Comparison of ENCODE assay signal across 32 cellular contexts in the genomic region with DNA sequence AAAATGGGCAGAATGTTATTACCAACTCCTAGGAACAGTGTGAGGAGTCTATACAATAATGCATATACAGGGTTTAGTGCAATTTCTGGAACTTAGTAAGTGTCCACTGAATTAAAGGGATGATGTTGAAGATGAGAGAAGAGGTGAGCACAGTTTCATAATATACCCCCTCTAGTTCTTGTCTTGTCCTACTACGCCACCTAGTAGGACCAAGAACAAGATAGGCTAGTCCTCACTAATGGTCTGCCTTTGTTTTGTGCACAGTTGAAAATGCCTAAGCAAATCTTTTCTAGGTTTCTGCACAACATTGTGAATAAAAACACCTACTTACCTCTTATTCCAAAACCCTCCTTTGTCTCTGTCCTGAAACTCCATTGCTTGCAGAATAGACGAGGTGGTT.
DNase-seq lines count a peak whose midpoint lies in the region; ATAC-seq, FAIRE-seq and TF ChIP-seq lines count a peak whose summit lies in the region.
"Had no signal": no experiment of that assay in that cellular context is flagged by ENCODE, and none has a peak within 500 bp of the region (broad histone marks: within the 10 kb centered on the region; RNA-seq: fewer than 3 reads in every experiment).

No MANE protein-coding gene starts in this region.

- H3K79me2 ChIP-seq in H1 (ENCODE audit: control insufficient read depth in 1 of 2, insufficient read depth in 2 of 2, low read length in 2 of 2), result no peaks in the 10 kb centered on the region
- H3K79me2 ChIP-seq: hepatocyte had no signal

- H3K27ac ChIP-seq in 22Rv1, result no peak overlapping the region
- no peak overlapping the region for H3K27ac ChIP-seq in H1 (ENCODE audit: low read depth, low read length)
- H3K27ac ChIP-seq: BLaER1, brain microvascular endothelial cell, gastroesophageal sphincter, GM23248, hepatocyte, prostate gland, tibial nerve had no signal

- H3K4me3 ChIP-seq in H1 (ENCODE audit: extremely low read depth in 1 of 4, insufficient read depth in 2 of 4, low read depth in 3 of 4, low read length in 4 of 4), result no peak overlapping the region
- H3K4me3 ChIP-seq: BLaER1, gastroesophageal sphincter, GM23248, hepatocyte, lung, mucosa of descending colon, prostate gland, tibial nerve had no signal

- no peak for TF ChIP-seq POLR2A in H1 (IDR thresholded peaks at IDR 0.05; ENCODE audit: control extremely low read depth in 1 of 2, low read depth in 2 of 2, low read length in 2 of 2)

- no peaks in the 10 kb centered on the region for H3K79me1 ChIP-seq in H1 (ENCODE audit: low read depth, low read length)

- H3K23ac ChIP-seq in H1 (ENCODE audit: insufficient read length), result no peak overlapping the region

- no peak overlapping the region for H3K14ac ChIP-seq in H1 (ENCODE audit: insufficient read length)

- H3K9me3 ChIP-seq in H1 (ENCODE audit: insufficient read depth in 2 of 2, low read depth in 1 of 2, low read length in 1 of 2), result no peaks in the 10 kb centered on the region
- H3K9me3 ChIP-seq: BLaER1, gastroesophageal sphincter, mucosa of descending colon, prostate gland, tibial nerve had no signal

- H3K56ac ChIP-seq in H1 (replicated peaks; ENCODE audit: insufficient read length, low read depth, low read length), result no peak overlapping the region

- no peak overlapping the region for H2BK5ac ChIP-seq in H1 (ENCODE audit: low read depth, low read length)

- FAIRE-seq in H1 (lab: Jason Lieb, UNC), result peak; percentile 92
- FAIRE-seq: endothelial cell of umbilical vein, HTR-8/SVneo had no signal

- no peak overlapping the region for H3K4ac ChIP-seq in H1 (replicated peaks; ENCODE audit: insufficient read length, low read depth, low read length)

- no peak overlapping the region for H2AFZ ChIP-seq in H1 (ENCODE audit: low read length)
- H2AFZ ChIP-seq: GM23248, hepatocyte had no signal

- no peak overlapping the region for H3K4me2 ChIP-seq in H1 (ENCODE audit: insufficient read depth in 1 of 2, low read depth in 2 of 2, low read length in 2 of 2)
- H3K4me2 ChIP-seq: BLaER1, hepatocyte had no signal

- no peaks in the 10 kb centered on the region for H3K23me2 ChIP-seq in H1 (ENCODE audit: low read depth, low read length)

- no peaks in the 10 kb centered on the region for H4K20me1 ChIP-seq in H1 (replicated peaks in 1 of 2; ENCODE audit: control insufficient read depth in 1 of 2, insufficient read depth in 2 of 2, low read length in 2 of 2)
- H4K20me1 ChIP-seq: BLaER1 had no signal

- no peaks in the 10 kb centered on the region for H3K36me3 ChIP-seq in H1 (ENCODE audit: control insufficient read depth in 2 of 4, insufficient read depth in 4 of 4, low read length in 3 of 4)
- H3K36me3 ChIP-seq: BLaER1, brain microvascular endothelial cell, gastroesophageal sphincter, prostate gland, tibial nerve had no signal

- no peak overlapping the region for H2BK20ac ChIP-seq in H1 (ENCODE audit: low read length)

- POLR2A ChIA-PET in H1 (lab: Charles Lee; ENCODE audit: partially characterized antibody), result no interaction called here

- 89% methylated on average over 2 of the region's 2 CpGs; no CpG with 5 or more reads in 1 of the 2 experiments for WGBS in H1 (ENCODE audit: extremely low coverage in 1 of 2, insufficient coverage in 1 of 2, insufficient read length in 1 of 2, insufficient replicate concordance in 2 of 2, low coverage in 1 of 2, low lambda C conversion rate in 2 of 2, missing lambda C conversion rate in 1 of 2), 2 experiments

- H2BK15ac ChIP-seq in H1 (ENCODE audit: low read length), result no peak overlapping the region

- TF ChIP-seq CTCF in 22Rv1 (IDR thresholded peaks at IDR 0.05), result peak; percentile 36
- TF ChIP-seq CTCF in H1 (IDR thresholded peaks at IDR 0.05; ENCODE audit: control extremely low read depth in 1 of 3, insufficient read depth in 1 of 3, low read depth in 1 of 3, low read length in 3 of 3), result peak in 2 of 3 experiments; percentile 15 to 41; a peak in 2 of 4 replicates

- no peak overlapping the region for H4K5ac ChIP-seq in H1 (ENCODE audit: insufficient read length, low read depth, low read length)

- no peak for TF ChIP-seq EP300 in H1 (IDR thresholded peaks at IDR 0.05; ENCODE audit: borderline replicate concordance in 1 of 2, low read depth in 2 of 2, low read length in 2 of 2)

- H3K9ac ChIP-seq in H1 (replicated peaks in 1 of 4; ENCODE audit: extremely low read depth in 1 of 4, low read depth in 3 of 4, low read length in 3 of 4), result no peak overlapping the region
- H3K9ac ChIP-seq: BLaER1, GM23248 had no signal

- CTCF ChIA-PET in H1 (lab: Charles Lee; ENCODE audit: partially characterized antibody), result interaction anchor here (1.3 kb wide), 1 partner anchor 10 kb away, joined by 5 read pairs; no protein-coding TSS in a partner anchor

- no peak for ATAC-seq in GM21529 (IDR thresholded peaks at IDR 0.05; ENCODE audit: unreplicated experiment)
- ATAC-seq: activated naive CD4-positive, alpha-beta T cell treated with anti-CD3 and anti-CD28 coated beads, Interleukin-2, amount 50 U/mL, for 72 hours; gastroesophageal sphincter; left cardiac atrium; mucosa of descending colon; natural killer cell; Panc1; sciatic nerve; stimulated activated effector memory CD8-positive, alpha-beta T cell treated with anti-CD3 and anti-CD28 coated beads, Interleukin-12 subunit alpha, Interleukin-12 subunit beta, amount 100 ng/mL, for 72 hours had no signal

- H2AK5ac ChIP-seq in H1 (ENCODE audit: low read depth, low read length), result no peak overlapping the region

- peak; percentile 76 to 78 for TF ChIP-seq RAD21 in H1 (IDR thresholded peaks at IDR 0.05 in 1 of 2, conservative IDR thresholded peaks at IDR 0.05 in 1 of 2; ENCODE audit: low read depth in 2 of 2, low read length in 2 of 2)

- H4K91ac ChIP-seq in H1 (replicated peaks; ENCODE audit: insufficient read length, low read length), result no peak overlapping the region

- H2BK120ac ChIP-seq in H1 (replicated peaks; ENCODE audit: low read depth, low read length), result no peak overlapping the region

- H3K18ac ChIP-seq in H1 (ENCODE audit: extremely low read depth, low read length), result no peak overlapping the region

- no peak overlapping the region for H4K8ac ChIP-seq in H1 (ENCODE audit: extremely low read depth, insufficient read depth, low read length)

- DNase-seq in D341Med (ENCODE audit: low spot score) (peak; percentile 16), NCI-H524 treated with DMSO at 0.1 percent for 48 hours (lab: John Stamatoyannopoulos, UW) (peak; percentile 8), H1 (ENCODE audit: low read depth in 1 of 2, low spot score in 2 of 2) (no peak), COR-L47 (lab: John Stamatoyannopoulos, UW) (no peak), T1000 (lab: John Stamatoyannopoulos, UW) (no peak)
- DNase-seq: activated CD4-positive, alpha-beta T cell treated with anti-CD3 and anti-CD28 coated beads, Interleukin-2, amount 10 ng/mL, durations not matched to agents 7 days and 5 days; brain microvascular endothelial cell; DMS79 treated with DMSO at 0.1 percent for 48 hours; GF-D8; GM23248; immature natural killer cell; left cardiac atrium; mucosa of descending colon; natural killer cell; NCI-H1417 treated with DMSO at 0.1 percent for 48 hours; NCI-H2107; occipital lobe; SIG-M5 had no signal

- H3K27me3 ChIP-seq in H1 (replicated peaks in 1 of 4; ENCODE audit: control insufficient read depth in 3 of 4, extremely low read depth in 1 of 4, insufficient read depth in 3 of 4, low read length in 3 of 4), result no peaks in the 10 kb centered on the region
- H3K27me3 ChIP-seq: BLaER1, brain microvascular endothelial cell, gastroesophageal sphincter, hepatocyte, tibial nerve had no signal

- no peaks in the 10 kb centered on the region for H3K4me1 ChIP-seq in H1 (replicated peaks in 1 of 4; ENCODE audit: control insufficient read depth in 3 of 4, insufficient read depth in 4 of 4, low read length in 3 of 4)
- H3K4me1 ChIP-seq: gastroesophageal sphincter, prostate gland, tibial nerve had no signal

- H2BK12ac ChIP-seq in H1 (ENCODE audit: low read depth, low read length), result no peak overlapping the region

TF ChIP-seq in H1, 55 proteins besides CTCF, POLR2A, EP300 and RAD21:
- TF ChIP-seq GABPA (IDR thresholded peaks at IDR 0.05; ENCODE audit: borderline replicate concordance, insufficient read depth, low read length) (no peak), SUZ12 (IDR thresholded peaks at IDR 0.05; ENCODE audit: low read length) (no peak)

Comparison
In these comparisons a context has a peak if more than half of its experiments do, and no peak if none do; other contexts are left out.
1. DNase-seq: peak in D341Med (single experiment) and NCI-H524 treated with DMSO at 0.1 percent for 48 hours (single experiment); none in H1 (0 of 2), COR-L47 (single experiment) and T1000 (single experiment).